1 cellular context compared by ENCODE assay signal in genomic region chr22:35132568-35132967, GRCh38.
TF ChIP-seq lines count a peak whose summit lies in the region.

No MANE protein-coding gene starts in this region.

TF ChIP-seq in K562, 482 proteins besides CTCF, POLR2A, EP300 and RAD21 (continued from another document):
- TF ChIP-seq, protein P1, sequence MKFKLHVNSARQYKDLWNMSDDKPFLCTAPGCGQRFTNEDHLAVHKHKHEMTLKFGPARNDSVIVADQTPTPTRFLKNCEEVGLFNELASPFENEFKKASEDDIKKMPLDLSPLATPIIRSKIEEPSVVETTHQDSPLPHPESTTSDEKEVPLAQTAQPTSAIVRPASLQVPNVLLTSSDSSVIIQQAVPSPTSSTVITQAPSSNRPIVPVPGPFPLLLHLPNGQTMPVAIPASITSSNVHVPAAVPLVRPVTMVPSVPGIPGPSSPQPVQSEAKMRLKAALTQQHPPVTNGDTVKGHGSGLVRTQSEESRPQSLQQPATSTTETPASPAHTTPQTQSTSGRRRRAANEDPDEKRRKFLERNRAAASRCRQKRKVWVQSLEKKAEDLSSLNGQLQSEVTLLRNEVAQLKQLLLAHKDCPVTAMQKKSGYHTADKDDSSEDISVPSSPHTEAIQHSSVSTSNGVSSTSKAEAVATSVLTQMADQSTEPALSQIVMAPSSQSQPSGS (CRISPR knock-in tag; IDR thresholded peaks at IDR 0.05): no peak
- TF ChIP-seq CHD4 (IDR thresholded peaks at IDR 0.05; ENCODE audit: insufficient read depth, insufficient replicate concordance, low read depth, low read length, poor library complexity, severe bottlenecking) (peak; percentile 36), BRF2 (IDR thresholded peaks at IDR 0.05; ENCODE audit: borderline replicate concordance, insufficient read depth, insufficient read length) (no peak), SLC30A9 (CRISPR knock-in tag; IDR thresholded peaks at IDR 0.05) (no peak), ERF (CRISPR knock-in tag; IDR thresholded peaks at IDR 0.05) (no peak), ZC3H4 (CRISPR knock-in tag; IDR thresholded peaks at IDR 0.05; ENCODE audit: borderline replicate concordance) (no peak), ADNP (tag; IDR thresholded peaks at IDR 0.05) (peak; percentile 76; the same call in 1 of the 2 replicates), XRCC3 (IDR thresholded peaks at IDR 0.05) (no peak), ZNF644 (tag; IDR thresholded peaks at IDR 0.05; ENCODE audit: low read depth) (no peak)
